Comparison of ENCODE assay signal across 20 cellular contexts in the genomic region with DNA sequence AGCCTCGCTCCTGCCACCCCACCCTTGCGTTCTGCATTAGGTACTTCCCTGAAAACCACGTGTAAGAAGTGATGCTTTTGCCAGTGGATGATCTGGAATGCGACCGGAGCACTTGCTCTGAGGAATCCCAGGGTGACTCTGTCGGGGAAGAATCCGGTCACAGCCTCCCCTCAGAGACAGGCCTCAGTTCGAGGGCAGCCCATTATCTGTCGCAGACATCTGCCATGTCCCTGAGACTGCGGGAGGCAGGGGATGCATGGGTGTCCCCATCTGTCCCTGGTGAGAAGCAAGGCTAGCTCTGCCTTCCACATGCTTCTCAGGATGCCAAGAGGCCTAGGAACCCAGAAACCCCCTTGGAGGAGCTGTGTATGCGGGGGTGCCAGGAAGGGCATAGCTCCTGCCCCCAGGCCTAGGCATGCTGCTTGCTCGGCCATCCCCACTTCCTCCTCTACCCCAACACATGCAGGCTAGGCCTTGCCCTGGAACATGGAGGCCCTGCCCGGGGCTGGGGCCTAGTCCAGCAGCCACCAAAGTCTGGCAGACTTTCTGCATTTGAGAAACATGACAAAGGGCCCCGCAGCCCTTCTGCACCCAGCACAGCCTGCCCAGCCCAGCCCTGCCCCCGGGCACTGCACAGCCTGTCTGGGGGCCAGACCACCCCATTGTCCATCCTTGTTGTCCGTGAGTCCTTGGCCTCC. TPM values are rescaled to one million over a fixed set of nuclear protein-coding genes. Genes with fewer than 3 reads are reported as not detected.
DNase-seq lines count a peak whose midpoint lies in the region; ATAC-seq and TF ChIP-seq lines count a peak whose summit lies in the region.
"Had no signal": no experiment of that assay in that cellular context is flagged by ENCODE, and none has a peak within 500 bp of the region (broad histone marks: within the 10 kb centered on the region; RNA-seq: fewer than 3 reads in every experiment).

No MANE protein-coding gene starts in this region.

- no peak overlapping the region for H3K27ac Mint-ChIP-seq in activated CD4-positive, alpha-beta memory T cell treated with anti-CD3 and anti-CD28 coated beads, Interleukin-2, amount 10 ng/mL, durations not matched to agents 7 days and 5 days
- no peak overlapping the region for H3K27ac Mint-ChIP-seq in endodermal cell
- H3K27ac Mint-ChIP-seq: activated naive CD8-positive, alpha-beta T cell treated with anti-CD3 and anti-CD28 coated beads for 36 hours; CD4-positive, alpha-beta T cell; stimulated activated naive CD8-positive, alpha-beta T cell treated with anti-CD3 and anti-CD28 coated beads, Interleukin-15, Interleukin-2, amounts not matched to agents 100 ng/mL and 50 ng/mL, for 24 hours; T-helper 2 cell treated with Interferon-gamma antibody and Interleukin-4, amounts not matched to agents 5 μg/mL and 100 μg/mL, for 36 hours had no signal

- H3K14ac ChIP-seq in trophoblast cell (ENCODE audit: low read length) = peak overlapping the region; percentile 88

- peaks cover 5% of the 10 kb centered on the region for H3K79me2 ChIP-seq in trophoblast cell (ENCODE audit: control insufficient read depth, insufficient read depth, low read length, poor library complexity)

- no peaks in the 10 kb centered on the region for H3K9me3 Mint-ChIP-seq in activated CD4-positive, alpha-beta memory T cell treated with anti-CD3 and anti-CD28 coated beads, Interleukin-2, amount 10 ng/mL, durations not matched to agents 7 days and 5 days
- no peaks in the 10 kb centered on the region for H3K9me3 Mint-ChIP-seq in endodermal cell
- H3K9me3 Mint-ChIP-seq: activated naive CD8-positive, alpha-beta T cell treated with anti-CD3 and anti-CD28 coated beads for 36 hours; activated T-cell treated with anti-CD3 and anti-CD28 coated beads, Interleukin-2, amount 50 U/mL, for 4 hours; CD4-positive, alpha-beta T cell; stimulated activated naive CD8-positive, alpha-beta T cell treated with anti-CD3 and anti-CD28 coated beads, Interleukin-15, Interleukin-2, amounts not matched to agents 100 ng/mL and 50 ng/mL, for 24 hours; T-helper 2 cell treated with Interferon-gamma antibody and Interleukin-4, amounts not matched to agents 5 μg/mL and 100 μg/mL, for 36 hours had no signal

- peaks cover 56 to 66% of the 10 kb centered on the region in 2 experiments for H3K4me1 ChIP-seq in trophoblast cell (ENCODE audit: control insufficient read depth in 1 of 2, insufficient read depth in 2 of 2, low read length in 2 of 2)
- peaks cover 3% of the 10 kb centered on the region for H3K4me1 ChIP-seq in endodermal cell (ENCODE audit: control insufficient read depth, insufficient read depth, low read length)

- peak overlapping the region; percentile 66 for H2BK12ac ChIP-seq in trophoblast cell (ENCODE audit: low read length)

- no peak overlapping the region for H2AFZ ChIP-seq in trophoblast cell (ENCODE audit: insufficient read depth, low read length, poor library complexity)

- POLR2A ChIA-PET in activated CD4-positive, alpha-beta memory T cell treated with anti-CD3 and anti-CD28 coated beads, Interleukin-2, amount 10 ng/mL, durations not matched to agents 7 days and 5 days (lab: Charles Lee) = interaction anchor here (5.2 kb wide), 1 partner anchor 36 kb away, joined by 60 read pairs; no protein-coding TSS in a partner anchor

- H4K8ac ChIP-seq in trophoblast cell (ENCODE audit: low read depth, low read length) = peak overlapping the region; percentile 67

- DNase-seq in NCI-H82 (lab: John Stamatoyannopoulos, UW) (peak; percentile 64), NCI-H82 treated with DMSO at 0.1 percent for 48 hours (lab: John Stamatoyannopoulos, UW; ENCODE audit: unreplicated experiment) (no peak), NCI-H1694 treated with DMSO at 0.1 percent for 48 hours (lab: John Stamatoyannopoulos, UW) (peak; percentile 31), dorsolateral prefrontal cortex (no peak), trophoblast cell (peak; percentile 84 to 94), endodermal cell (no peak)
- no peak for DNase-seq in activated CD4-positive, alpha-beta memory T cell treated with anti-CD3 and anti-CD28 coated beads, Interleukin-2, amount 10 ng/mL, durations not matched to agents 7 days and 5 days
- DNase-seq: activated CD4-positive, alpha-beta T cell treated with anti-CD3 and anti-CD28 coated beads for 48 hours; activated naive CD8-positive, alpha-beta T cell treated with anti-CD3 and anti-CD28 coated beads for 36 hours; activated T-cell treated with anti-CD3 and anti-CD28 coated beads, Interleukin-2, amount 50 U/mL, for 4 hours; CD4-positive, alpha-beta T cell; effector CD4-positive, alpha-beta T cell; EL; heart right ventricle; retina; SIG-M5 had no signal

- H3K4ac ChIP-seq in trophoblast cell (ENCODE audit: low read depth, low read length) = peak overlapping the region; percentile 9

- intact Hi-C loops in dorsolateral prefrontal cortex (cut with DNase I) = loop anchor here in 1 of 2 donors (10.0 kb wide), 1 partner anchor 634 kb away; no protein-coding TSS in a partner anchor

- no peak overlapping the region for H3K4me3 ChIP-seq in dorsolateral prefrontal cortex
- H3K4me3 ChIP-seq in trophoblast cell (ENCODE audit: low read depth, low read length) = no peak overlapping the region
- H3K4me3 ChIP-seq in endodermal cell (ENCODE audit: low read length) = no peak overlapping the region
- H3K4me3 ChIP-seq: cardiac muscle cell, heart right ventricle had no signal

- H3K79me1 ChIP-seq in trophoblast cell (ENCODE audit: low read length) = peaks cover 52% of the 10 kb centered on the region

- no peaks in the 10 kb centered on the region for H3K27me3 Mint-ChIP-seq in activated CD4-positive, alpha-beta memory T cell treated with anti-CD3 and anti-CD28 coated beads, Interleukin-2, amount 10 ng/mL, durations not matched to agents 7 days and 5 days
- H3K27me3 Mint-ChIP-seq in endodermal cell (ENCODE audit: insufficient read depth) = no peaks in the 10 kb centered on the region
- H3K27me3 Mint-ChIP-seq: activated naive CD8-positive, alpha-beta T cell treated with anti-CD3 and anti-CD28 coated beads for 36 hours; CD4-positive, alpha-beta T cell; stimulated activated naive CD8-positive, alpha-beta T cell treated with anti-CD3 and anti-CD28 coated beads, Interleukin-15, Interleukin-2, amounts not matched to agents 100 ng/mL and 50 ng/mL, for 24 hours had no signal

- H2BK120ac ChIP-seq in trophoblast cell (ENCODE audit: insufficient read depth, low read length, poor library complexity) = peak overlapping the region; percentile 86

- H3K27ac ChIP-seq in dorsolateral prefrontal cortex = peak overlapping the region in 52 of 59 donors; percentile 10 to 86 (median 58)
- peak overlapping the region; percentile 91 for H3K27ac ChIP-seq in trophoblast cell (ENCODE audit: low read depth, low read length)
- H3K27ac ChIP-seq in endodermal cell (ENCODE audit: low read depth, low read length) = no peak overlapping the region
- H3K27ac ChIP-seq: cardiac muscle cell, heart right ventricle had no signal

- no peaks in the 10 kb centered on the region for H3K36me3 Mint-ChIP-seq in activated CD4-positive, alpha-beta memory T cell treated with anti-CD3 and anti-CD28 coated beads, Interleukin-2, amount 10 ng/mL, durations not matched to agents 7 days and 5 days (ENCODE audit: low read depth)
- H3K36me3 Mint-ChIP-seq in endodermal cell (ENCODE audit: low read depth) = peaks cover 14% of the 10 kb centered on the region

- H3K23ac ChIP-seq in trophoblast cell (ENCODE audit: low read length) = no peak overlapping the region

- peak overlapping the region; percentile 75 for H2BK5ac ChIP-seq in trophoblast cell (ENCODE audit: low read depth, low read length, poor library complexity)

- peaks cover 2% of the 10 kb centered on the region for H3K9me3 ChIP-seq in trophoblast cell (ENCODE audit: insufficient read depth, low read depth, low read length)
- H3K9me3 ChIP-seq in endodermal cell (ENCODE audit: control insufficient read depth, low read length) = no peaks in the 10 kb centered on the region
- H3K9me3 ChIP-seq: heart right ventricle had no signal

- no peak for TF ChIP-seq CTCF in dorsolateral prefrontal cortex (IDR thresholded peaks at IDR 0.05 in 54 of 56, conservative IDR thresholded peaks at IDR 0.05 in 2 of 56; ENCODE audit: low read depth in 1 of 56, partially characterized antibody in 56 of 56)
- TF ChIP-seq CTCF in endodermal cell (conservative IDR thresholded peaks at IDR 0.05) = no peak

- CTCF ChIA-PET in activated CD4-positive, alpha-beta memory T cell treated with anti-CD3 and anti-CD28 coated beads, Interleukin-2, amount 10 ng/mL, durations not matched to agents 7 days and 5 days (lab: Charles Lee) = interaction anchor here (3.5 to 7.9 kb wide), 3 partner anchors 25 to 34 kb away, joined by 16 to 425 read pairs (median 73); no protein-coding TSS in a partner anchor

- H3K36me3 ChIP-seq in trophoblast cell (ENCODE audit: control insufficient read depth in 1 of 2, insufficient read depth in 2 of 2, low read length in 2 of 2) (peaks cover 37 to 43% of the 10 kb centered on the region in 2 experiments), endodermal cell (ENCODE audit: control insufficient read depth, insufficient read depth, low read length) (peaks cover 26% of the 10 kb centered on the region)

- peak overlapping the region; percentile 73 for H3K18ac ChIP-seq in trophoblast cell (ENCODE audit: low read length)

- ATAC-seq in GM21390 (IDR thresholded peaks at IDR 0.05; ENCODE audit: unreplicated experiment) = no peak
- ATAC-seq: activated T-cell treated with anti-CD3 and anti-CD28 coated beads, Interleukin-2, amount 50 U/mL, for 4 hours had no signal

- no peak overlapping the region for H3K9ac ChIP-seq in trophoblast cell (ENCODE audit: low read length)
- no peak overlapping the region for H3K9ac ChIP-seq in endodermal cell (ENCODE audit: extremely low read depth, low read length, poor library complexity, severe bottlenecking)

- peak overlapping the region; percentile 75 for H2AK5ac ChIP-seq in trophoblast cell (ENCODE audit: low read length)

- no peak overlapping the region for H3K4me3 Mint-ChIP-seq in activated CD4-positive, alpha-beta memory T cell treated with anti-CD3 and anti-CD28 coated beads, Interleukin-2, amount 10 ng/mL, durations not matched to agents 7 days and 5 days
- H3K4me3 Mint-ChIP-seq in endodermal cell = no peak overlapping the region
- H3K4me3 Mint-ChIP-seq: activated naive CD8-positive, alpha-beta T cell treated with anti-CD3 and anti-CD28 coated beads for 36 hours; activated T-cell treated with anti-CD3 and anti-CD28 coated beads, Interleukin-2, amount 50 U/mL, for 4 hours; CD4-positive, alpha-beta T cell; stimulated activated naive CD8-positive, alpha-beta T cell treated with anti-CD3 and anti-CD28 coated beads, Interleukin-15, Interleukin-2, amounts not matched to agents 100 ng/mL and 50 ng/mL, for 24 hours; T-helper 2 cell treated with Interferon-gamma antibody and Interleukin-4, amounts not matched to agents 5 μg/mL and 100 μg/mL, for 36 hours had no signal

- H4K12ac ChIP-seq in trophoblast cell (ENCODE audit: low read depth, low read length) = no peak overlapping the region

- no CpG with 5 or more reads among the region's 16 CpGs for WGBS in trophoblast cell (ENCODE audit: extremely low coverage, insufficient coverage, insufficient read length)
- WGBS in endodermal cell (ENCODE audit: insufficient coverage in 1 of 2, insufficient read length in 1 of 2), 2 experiments = 92 to 96% methylated on average over 12 to 16 of the region's 16 CpGs

- H3K27me3 ChIP-seq in dorsolateral prefrontal cortex = no peaks in the 10 kb centered on the region
- H3K27me3 ChIP-seq in trophoblast cell (ENCODE audit: insufficient read depth, low read length) = no peaks in the 10 kb centered on the region
- H3K27me3 ChIP-seq in endodermal cell (ENCODE audit: control insufficient read depth, insufficient read depth, low read length, poor library complexity, severe bottlenecking) = no peaks in the 10 kb centered on the region
- H3K27me3 ChIP-seq: cardiac muscle cell, heart right ventricle had no signal

- H3K4me2 ChIP-seq in trophoblast cell (ENCODE audit: low read length) = no peak overlapping the region

- H3K4me1 Mint-ChIP-seq in activated CD4-positive, alpha-beta memory T cell treated with anti-CD3 and anti-CD28 coated beads, Interleukin-2, amount 10 ng/mL, durations not matched to agents 7 days and 5 days = no peaks in the 10 kb centered on the region
- H3K4me1 Mint-ChIP-seq in endodermal cell = peaks cover 9% of the 10 kb centered on the region

- peak overlapping the region; percentile 93 for H4K91ac ChIP-seq in trophoblast cell (ENCODE audit: low read depth, low read length)

RNA-seq across cellular contexts. Expression of a gene that starts 20.5 kb away (rescaled TPM):
- total RNA-seq in dorsolateral prefrontal cortex (10 to 100 TPM; 32.2 to 70.3 (median 43.0) TPM), endodermal cell (10 to 100 TPM; 25.3 to 30.2 TPM)
- 16.2 and 16.6 TPM in 2 replicates for polyA plus RNA-seq in trophoblast cell (2013)
- total RNA-seq in activated CD4-positive, alpha-beta memory T cell treated with anti-CD3 and anti-CD28 coated beads, Interleukin-2, amount 10 ng/mL, durations not matched to agents 7 days and 5 days = 10 to 100 TPM; 29.1 to 29.9 TPM
- polyA plus RNA-seq in endodermal cell (2013, experiment 1 of 2) = 19.1 TPM
- polyA plus RNA-seq in endodermal cell (2013, experiment 2 of 2) = 20.1 TPM

RNA-seq across cellular contexts. Expression of a gene that starts 43.1 kb away (rescaled TPM):
- total RNA-seq in dorsolateral prefrontal cortex (100 to 1,000 TPM in 115 of 120 experiments, 10 to 100 TPM in 5; 82.4 to 230 (median 136) TPM), endodermal cell (10 to 100 TPM; 62.5 to 77.3 TPM)
- 44.8 and 47.2 TPM in 2 replicates for polyA plus RNA-seq in trophoblast cell (2013)
- 10 to 100 TPM; 45.4 to 49.4 TPM for total RNA-seq in activated CD4-positive, alpha-beta memory T cell treated with anti-CD3 and anti-CD28 coated beads, Interleukin-2, amount 10 ng/mL, durations not matched to agents 7 days and 5 days
- 80.3 TPM for polyA plus RNA-seq in endodermal cell (2013, experiment 1 of 2)
- polyA plus RNA-seq in endodermal cell (2013, experiment 2 of 2) = 69.3 TPM

RNA-seq across cellular contexts. Expression of a gene that starts 44.1 kb away (rescaled TPM):
- total RNA-seq in dorsolateral prefrontal cortex = 10 to 100 TPM; 16.4 to 33.3 (median 23.0) TPM
- polyA plus RNA-seq in trophoblast cell (2013) = 25.0 and 26.0 TPM in 2 replicates
- 10 to 100 TPM; 22.5 to 23.5 TPM for total RNA-seq in activated CD4-positive, alpha-beta memory T cell treated with anti-CD3 and anti-CD28 coated beads, Interleukin-2, amount 10 ng/mL, durations not matched to agents 7 days and 5 days
- total RNA-seq in endodermal cell = 10 to 100 TPM; 40.1 to 43.3 TPM
- polyA plus RNA-seq in endodermal cell (2013, experiment 1 of 2) = 37.0 TPM
- polyA plus RNA-seq in endodermal cell (2013, experiment 2 of 2) = 38.7 TPM

Comparison
In these comparisons a context has a peak if more than half of its experiments do, and no peak if none do; other contexts are left out.
1. DNase-seq: peak in NCI-H82 (single experiment), NCI-H1694 treated with DMSO at 0.1 percent for 48 hours (single experiment) and trophoblast cell (2 of 2); none in NCI-H82 treated with DMSO at 0.1 percent for 48 hours (single experiment), dorsolateral prefrontal cortex (0 of 10), activated CD4-positive, alpha-beta memory T cell treated with anti-CD3 and anti-CD28 coated beads, Interleukin-2, amount 10 ng/mL, durations not matched to agents 7 days and 5 days (single experiment) and endodermal cell (single experiment).